8 cellular contexts compared by ENCODE assay signal in the genomic region with DNA sequence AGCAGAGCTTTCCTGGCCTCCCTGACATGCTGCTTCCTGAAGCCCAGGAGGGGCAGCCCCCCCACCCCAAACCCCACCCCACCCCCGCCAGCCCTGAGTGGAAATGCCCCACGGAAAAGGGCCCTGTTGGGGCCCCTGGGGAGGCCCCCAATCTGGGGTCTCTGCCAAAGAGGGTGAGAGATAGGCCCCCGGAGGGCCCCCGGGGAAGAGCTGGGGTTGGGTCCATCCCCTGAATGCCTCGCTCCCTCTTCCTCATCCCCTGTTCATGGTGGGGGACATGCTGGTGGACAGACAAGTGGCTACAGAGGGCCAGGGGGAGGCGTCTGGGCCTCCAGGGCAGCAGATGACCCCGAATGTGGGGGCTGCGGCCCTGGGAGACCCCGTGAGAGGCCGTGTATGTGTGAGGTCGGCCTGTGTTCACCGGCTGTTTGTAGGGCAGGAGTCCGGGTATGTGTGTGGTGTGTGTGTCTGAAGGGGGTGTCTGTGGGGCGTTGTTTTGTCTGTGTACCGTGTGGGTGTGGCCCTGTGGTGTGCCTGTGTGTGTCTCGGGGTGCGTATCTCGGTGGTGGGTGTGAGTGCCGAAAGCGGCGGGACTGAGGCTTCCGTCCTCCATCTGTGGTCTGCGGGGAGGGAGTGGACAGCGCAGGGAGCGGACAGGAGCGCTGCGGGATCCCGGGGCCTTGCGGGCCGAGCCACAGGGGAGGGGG. TPM values are rescaled to one million over a fixed set of nuclear protein-coding genes. Genes with fewer than 3 reads are reported as not detected.
DNase-seq lines count a peak whose midpoint lies in the region; ATAC-seq and TF ChIP-seq lines count a peak whose summit lies in the region.

No MANE protein-coding gene starts in this region.

- intact Hi-C loops in esophagus muscularis mucosa (cut with DNase I) = loop anchor here (1.0 to 5.0 kb wide), 5 partner anchors 107 to 470 kb away; no protein-coding TSS in a partner anchor
- intact Hi-C loops in lower leg skin (cut with DNase I; ENCODE audit: low total_unique reads) = loop anchor here (5.0 to 10.0 kb wide), 2 partner anchors 435 to 472 kb away; partner anchors contain the start of gene IER5L

- 34% methylated on average over 16 of the region's 30 CpGs for WGBS in esophagus muscularis mucosa
- WGBS in lower leg skin, 2 donors = 17 to 22% methylated on average over 21 to 22 of the region's 30 CpGs

- DNase-seq in stimulated activated CD4-positive, alpha-beta T cell treated with anti-CD3 and anti-CD28 coated beads, Interleukin-2, amount 100 ng/mL, for 24 hours = peak; percentile 47 to 61
- DNase-seq in stimulated activated CD4-positive, alpha-beta T cell treated with anti-CD3 and anti-CD28 coated beads, Interleukin-12 subunit alpha, Interleukin-12 subunit beta, amount 100 ng/mL, for 4 hours = no peak
- peak; percentile 70 for DNase-seq in activated T-cell treated with anti-CD3 and anti-CD28 coated beads, Interleukin-2, amount 50 U/mL, for 1 hour
- no peak for DNase-seq in esophagus muscularis mucosa (ENCODE audit: extremely low spot score)
- peak; percentile 96 for DNase-seq in osteoblast (ENCODE audit: insufficient read length, low spot score, missing footprints)
- no peak for DNase-seq in lower leg skin (ENCODE audit: low spot score in 2 of 2)

- peaks cover 43 to 66% (median 54%) of the 10 kb centered on the region in 4 donors for H3K4me1 ChIP-seq in esophagus muscularis mucosa
- H3K4me1 ChIP-seq in osteoblast (ENCODE audit: insufficient read depth, low read length) = peaks cover 21% of the 10 kb centered on the region

- no peak for ATAC-seq in HG03095 (IDR thresholded peaks at IDR 0.05; ENCODE audit: unreplicated experiment)
- no peak for ATAC-seq in GM18517 (IDR thresholded peaks at IDR 0.05; ENCODE audit: unreplicated experiment)

- H3K27me3 ChIP-seq in esophagus muscularis mucosa (no peaks in the 10 kb centered on the region), osteoblast (ENCODE audit: insufficient read depth, low read length) (no peaks in the 10 kb centered on the region)

- no peaks in the 10 kb centered on the region for H3K79me2 ChIP-seq in osteoblast (ENCODE audit: insufficient read depth, low read length)

- no peaks in the 10 kb centered on the region for H4K20me1 ChIP-seq in osteoblast (ENCODE audit: insufficient read depth, low read length)

- no peak for TF ChIP-seq CTCF in esophagus muscularis mucosa (IDR thresholded peaks at IDR 0.05)
- no peak for TF ChIP-seq CTCF in osteoblast (IDR thresholded peaks at IDR 0.05; ENCODE audit: extremely low read depth, low read depth, low read length)
- no peak for TF ChIP-seq CTCF in lower leg skin (IDR thresholded peaks at IDR 0.05)

- H3K36me3 ChIP-seq in esophagus muscularis mucosa (no peaks in the 10 kb centered on the region), osteoblast (ENCODE audit: insufficient read depth, low read length) (no peaks in the 10 kb centered on the region)

- TF ChIP-seq EP300 in esophagus muscularis mucosa (IDR thresholded peaks at IDR 0.05) = no peak

- peak overlapping the region; percentile 89 to 95 (median 90) for H3K27ac ChIP-seq in esophagus muscularis mucosa (replicated peaks in 1 of 4)
- peak overlapping the region; percentile 51 for H3K27ac ChIP-seq in osteoblast (ENCODE audit: low read depth, low read length)

- TF ChIP-seq POLR2A in esophagus muscularis mucosa (IDR thresholded peaks at IDR 0.05; ENCODE audit: low read depth) (no peak), lower leg skin (IDR thresholded peaks at IDR 0.05) (no peak)

- peak overlapping the region; percentile 41 for H2AFZ ChIP-seq in osteoblast (ENCODE audit: low read length)

- H3K4me3 ChIP-seq in esophagus muscularis mucosa = peak overlapping the region; percentile 66 to 84 (median 76)
- peak overlapping the region; percentile 46 for H3K4me3 ChIP-seq in osteoblast (ENCODE audit: insufficient read depth, low read length)
- H3K4me3 ChIP-seq in lower leg skin (ENCODE audit: low read depth, poor library complexity, severe bottlenecking) = no peak overlapping the region

- H3K9me3 ChIP-seq in esophagus muscularis mucosa (no peaks in the 10 kb centered on the region), osteoblast (ENCODE audit: low read depth, low read length) (no peaks in the 10 kb centered on the region)

- peak overlapping the region; percentile 64 for H3K4me2 ChIP-seq in osteoblast (ENCODE audit: insufficient read depth, low read length)

RNA-seq across cellular contexts. Expression of gene C9orf50, which starts 11.3 kb away (rescaled TPM):
- total RNA-seq in esophagus muscularis mucosa = under 1 TPM in 1 of 4 donors, not detected in 3; 0.34 TPM
- total RNA-seq in osteoblast = under 0.01 and 0.36 TPM in 2 replicates
- total RNA-seq in lower leg skin = not detected

RNA-seq across cellular contexts. Expression of gene NTMT1, which starts 16.3 kb away (rescaled TPM):
- 10 to 100 TPM; 20.3 to 33.3 (median 31.9) TPM for total RNA-seq in esophagus muscularis mucosa
- total RNA-seq in osteoblast = 26.4 and 28.6 TPM in 2 replicates
- total RNA-seq in lower leg skin = 10 to 100 TPM; 19.7 to 31.0 (median 25.7) TPM

RNA-seq across cellular contexts. Expression of gene ASB6, which starts 32.3 kb away (rescaled TPM):
- total RNA-seq in esophagus muscularis mucosa = 10 to 100 TPM; 13.3 to 30.0 (median 22.0) TPM
- 21.0 and 23.9 TPM in 2 replicates for total RNA-seq in osteoblast
- 10 to 100 TPM; 33.0 to 46.9 (median 40.1) TPM for total RNA-seq in lower leg skin

RNA-seq across cellular contexts. Expression of gene PRRX2, which starts 55.8 kb away (rescaled TPM):
- 10 to 100 TPM in 2 of 4 donors, 1 to 10 TPM in 2; 1.7 to 13.1 (median 6.2) TPM for total RNA-seq in esophagus muscularis mucosa
- 27.5 and 34.8 TPM in 2 replicates for total RNA-seq in osteoblast
- total RNA-seq in lower leg skin = 10 to 100 TPM; 10.7 to 24.1 (median 16.6) TPM

Comparison
In these comparisons a context has a peak if more than half of its experiments do, and no peak if none do; other contexts are left out.
1. DNase-seq: peak in stimulated activated CD4-positive, alpha-beta T cell treated with anti-CD3 and anti-CD28 coated beads, Interleukin-2, amount 100 ng/mL, for 24 hours (2 of 2), activated T-cell treated with anti-CD3 and anti-CD28 coated beads, Interleukin-2, amount 50 U/mL, for 1 hour (single experiment) and osteoblast (single experiment); none in stimulated activated CD4-positive, alpha-beta T cell treated with anti-CD3 and anti-CD28 coated beads, Interleukin-12 subunit alpha, Interleukin-12 subunit beta, amount 100 ng/mL, for 4 hours (single experiment), esophagus muscularis mucosa (single experiment) and lower leg skin (0 of 2).